ENCODE assay signal across 1 cellular context in the genomic region with DNA sequence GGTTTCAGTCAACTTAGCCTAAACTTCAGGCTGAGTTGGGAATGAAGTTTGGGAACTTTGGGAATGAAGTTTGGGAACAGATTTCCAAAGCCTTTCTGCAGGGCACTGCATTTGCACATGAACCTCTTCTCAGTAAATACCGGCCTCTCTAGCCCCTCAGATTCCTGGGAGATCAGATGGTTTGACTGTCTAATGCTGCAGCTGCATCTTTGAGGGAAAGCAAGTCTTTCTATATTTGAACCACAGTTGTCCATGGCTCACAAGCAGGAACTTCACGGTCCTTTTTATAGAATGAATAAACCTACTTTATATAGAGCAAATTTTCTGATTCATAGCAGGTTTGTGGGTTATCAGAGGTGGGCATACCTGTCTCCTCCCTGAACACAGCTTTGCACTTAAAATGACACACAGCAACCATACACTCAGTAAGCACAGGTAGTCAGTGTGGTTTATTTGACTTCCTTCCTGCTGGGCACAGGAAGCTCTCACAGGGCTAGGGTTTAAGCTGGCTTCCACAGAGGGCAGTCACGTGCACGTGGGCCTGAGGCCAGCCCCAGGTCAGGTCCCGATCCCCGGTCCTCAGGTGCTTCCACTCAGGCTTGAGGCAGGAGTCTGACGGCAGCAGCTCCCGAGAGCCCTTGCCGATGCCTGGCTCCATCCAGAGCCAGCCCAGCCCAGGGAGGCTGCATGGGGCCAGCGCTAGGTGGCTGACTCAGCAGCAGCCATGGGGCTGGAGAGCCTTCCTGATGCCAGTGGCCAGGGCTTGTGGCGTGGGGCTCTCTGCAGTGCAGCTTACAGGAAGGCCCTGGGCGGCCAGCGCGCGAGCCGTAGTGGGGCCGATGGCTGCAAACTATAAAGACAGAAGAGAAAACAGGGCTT.
TF ChIP-seq lines count a peak whose summit lies in the region.

No MANE protein-coding gene starts in this region.

TF ChIP-seq in HCT116, 20 proteins besides CTCF, POLR2A, EP300 and RAD21 (continued from another document):
- TF ChIP-seq SRF (IDR thresholded peaks at IDR 0.05; ENCODE audit: low read depth), result no peak
- no peak for TF ChIP-seq REST (IDR thresholded peaks at IDR 0.05; ENCODE audit: low read depth)
- no peak for TF ChIP-seq EZH2phosphoT487 (IDR thresholded peaks at IDR 0.05; ENCODE audit: borderline replicate concordance)
- no peak for TF ChIP-seq SIN3A (IDR thresholded peaks at IDR 0.05; ENCODE audit: low read depth)
- no peak for TF ChIP-seq FOSL1 (IDR thresholded peaks at IDR 0.05; ENCODE audit: low read depth)
- no peak for TF ChIP-seq ELF1 (IDR thresholded peaks at IDR 0.05; ENCODE audit: borderline replicate concordance, low read depth)
- no peak for TF ChIP-seq YY1 (IDR thresholded peaks at IDR 0.05; ENCODE audit: extremely low read depth, insufficient replicate concordance, low read depth, low read length)
- no peak for TF ChIP-seq MAX (IDR thresholded peaks at IDR 0.05)
- no peak for TF ChIP-seq ZFX (IDR thresholded peaks at IDR 0.05)
- no peak for TF ChIP-seq POLR2AphosphoS5 (IDR thresholded peaks at IDR 0.05; ENCODE audit: low read depth, low read length)
